ENCODE assay signal across 18 cellular contexts in genomic region chr7:1975581-1975980, GRCh38.
"Had no signal": no experiment of that assay in that cellular context is flagged by ENCODE, and none has a peak within 500 bp of the region (broad histone marks: within the 10 kb centered on the region; RNA-seq: fewer than 3 reads in every experiment).

No MANE protein-coding gene starts in this region.

- H3K36me3 ChIP-seq: breast epithelium had no signal

- H3K9me3 ChIP-seq: breast epithelium, esophagus muscularis mucosa, gastroesophageal sphincter, thyroid gland had no signal

- DNase-seq: activated B cell treated with CpG ODN at 0.5 μM for 24 hours; activated CD4-positive, alpha-beta T cell treated with anti-CD3 and anti-CD28 coated beads for 48 hours; activated CD8-positive, alpha-beta T cell treated with anti-CD3 and anti-CD28 coated beads for 36 hours; activated naive CD4-positive, alpha-beta T cell treated with anti-CD3 and anti-CD28 coated beads for 36 hours; activated T-cell treated with anti-CD3 and anti-CD28 coated beads, Interleukin-2, amount 50 U/mL, for 1 hour; cerebellar nuclear complex; effector CD8-positive, alpha-beta T cell; retina; stimulated activated CD4-positive, alpha-beta T cell treated with anti-CD3 and anti-CD28 coated beads, Interleukin-12 subunit alpha, Interleukin-12 subunit beta, amount 100 ng/mL, for 4 hours; stimulated activated CD4-positive, alpha-beta T cell treated with anti-CD3 and anti-CD28 coated beads, Interleukin-1b, Interleukin-23, amount 100 ng/mL, for 48 hours; stimulated activated CD8-positive, alpha-beta memory T cell treated with anti-CD3 and anti-CD28 coated beads, Interleukin-4, amount 100 ng/mL, for 48 hours; stimulated activated naive CD4-positive, alpha-beta T cell treated with Interleukin-2 at 50 U/mL for 16 hours; T-cell; T-helper 9 cell; thyroid gland had no signal

- H3K27me3 ChIP-seq: breast epithelium, esophagus muscularis mucosa, gastroesophageal sphincter, thyroid gland had no signal

- H3K27ac ChIP-seq: breast epithelium, esophagus muscularis mucosa, gastroesophageal sphincter, thyroid gland had no signal

- H3K4me3 ChIP-seq: breast epithelium, esophagus muscularis mucosa, gastroesophageal sphincter, thyroid gland had no signal

- H3K4me1 ChIP-seq: breast epithelium, esophagus muscularis mucosa, gastroesophageal sphincter, thyroid gland had no signal
